In the genomic region with DNA sequence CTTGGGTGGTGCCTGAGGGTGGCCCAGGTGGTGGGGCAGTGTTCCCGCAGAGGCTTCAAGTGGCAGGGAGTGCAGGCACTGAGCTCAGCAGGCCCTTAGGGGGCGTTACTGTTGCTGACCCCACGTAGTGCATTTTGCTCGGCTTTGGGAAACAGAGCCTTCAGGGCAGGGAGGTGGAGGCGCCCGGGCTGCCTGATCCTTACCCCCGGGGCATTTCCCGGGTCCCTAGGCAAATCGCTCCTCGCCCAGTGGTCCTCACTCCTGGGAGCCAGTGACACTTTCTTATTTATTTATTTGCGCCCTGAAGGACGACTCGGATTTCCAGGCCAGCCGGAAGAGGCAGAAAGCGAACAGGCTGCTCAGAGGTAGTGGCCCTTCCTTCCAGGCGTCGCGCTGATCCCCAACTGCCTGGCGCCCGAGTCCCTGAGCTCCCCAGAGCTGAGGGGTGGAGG, we compare ENCODE assay signal across 15 cellular contexts. TPM values are rescaled to one million over a fixed set of nuclear protein-coding genes. Genes with fewer than 3 reads are reported as not detected.
DNase-seq lines count a peak whose midpoint lies in the region; ATAC-seq, FAIRE-seq and TF ChIP-seq lines count a peak whose summit lies in the region.
"Had no signal": no experiment of that assay in that cellular context is flagged by ENCODE, and none has a peak within 500 bp of the region (broad histone marks: within the 10 kb centered on the region; RNA-seq: fewer than 3 reads in every experiment).

No MANE protein-coding gene starts in this region.

- H3K79me2 ChIP-seq in HepG2 (ENCODE audit: insufficient read depth, low read length), result no peaks in the 10 kb centered on the region
- H3K79me2 ChIP-seq in OCI-LY1 (ENCODE audit: insufficient read depth, low read length), result no peaks in the 10 kb centered on the region

- peaks cover 2% of the 10 kb centered on the region for H3K9me3 Mint-ChIP-seq in glutamatergic neuron (ENCODE audit: unreplicated experiment)

- TF ChIP-seq CTCF in HepG2 (CRISPR knock-in tag; IDR thresholded peaks at IDR 0.05) (no peak), right lobe of liver (IDR thresholded peaks at IDR 0.05) (no peak), OCI-LY1 (IDR thresholded peaks at IDR 0.05; ENCODE audit: low read length) (peak; percentile 11; the same call in 1 of the 2 replicates), glutamatergic neuron (IDR thresholded peaks at IDR 0.05; ENCODE audit: partially characterized antibody, unreplicated experiment) (peak; percentile 56), gastroesophageal sphincter (IDR thresholded peaks at IDR 0.05) (no peak)

- in situ Hi-C loops in HepG2 (cut with HindIII; ENCODE audit: extremely low pct_ligation_motif_present, low pct_unique_long_range_greater_than_20kb), result no loop called here

- DNase-seq in HepG2 (ENCODE audit: low spot score) (no peak), right lobe of liver (no peak), glutamatergic neuron (peak; percentile 56), NCI-H2081 treated with DMSO at 0.1 percent for 48 hours (lab: John Stamatoyannopoulos, UW) (no peak), Ammon's horn (ENCODE audit: low spot score) (no peak)
- DNase-seq: activated CD4-positive, alpha-beta T cell treated with anti-CD3 and anti-CD28 coated beads, Interleukin-2, amount 50 U/mL, for 1 hour; hypothalamus; naive thymus-derived CD8-positive, alpha-beta T cell; SIG-M5 had no signal

- H2AFZ ChIP-seq in HepG2 (ENCODE audit: low read length) (no peak overlapping the region), OCI-LY1 (ENCODE audit: low read length) (no peak overlapping the region)

- no peaks in the 10 kb centered on the region for H3K9me2 ChIP-seq in OCI-LY1 (ENCODE audit: low read depth, low read length)

- H3K27me3 Mint-ChIP-seq in glutamatergic neuron (ENCODE audit: unreplicated experiment), result peaks cover 19% of the 10 kb centered on the region

- H3K36me3 ChIP-seq in HepG2 (replicated peaks in 1 of 2; ENCODE audit: control insufficient read depth in 1 of 2, insufficient read depth in 2 of 2, low read length in 2 of 2), result no peaks in the 10 kb centered on the region
- no peaks in the 10 kb centered on the region for H3K36me3 ChIP-seq in right lobe of liver
- no peaks in the 10 kb centered on the region for H3K36me3 ChIP-seq in OCI-LY1 (ENCODE audit: insufficient read depth, low read length)
- no peaks in the 10 kb centered on the region for H3K36me3 ChIP-seq in gastroesophageal sphincter

- H3K9me3 ChIP-seq in HepG2 (ENCODE audit: low read length), result no peaks in the 10 kb centered on the region
- H3K9me3 ChIP-seq in right lobe of liver, result no peaks in the 10 kb centered on the region
- no peaks in the 10 kb centered on the region for H3K9me3 ChIP-seq in OCI-LY1 (ENCODE audit: low read length)
- no peaks in the 10 kb centered on the region for H3K9me3 ChIP-seq in gastroesophageal sphincter

- 53% methylated on average over 10 of the region's 20 CpGs for WGBS in HepG2 (ENCODE audit: low lambda C conversion rate)
- WGBS in right lobe of liver (ENCODE audit: insufficient coverage, low coverage, low lambda C conversion rate, missing lambda C conversion rate), result 0% methylated on average over 12 of the region's 20 CpGs
- WGBS in gastroesophageal sphincter (ENCODE audit: low coverage in 1 of 2), 2 donors, result 4 to 6% methylated on average over 7 to 8 of the region's 20 CpGs

- POLR2A ChIA-PET in HepG2 (lab: Yijun Ruan, JAX), result no interaction called here

- intact Hi-C loops in HepG2 (cut with micrococcal nuclease; ENCODE audit: unreplicated experiment) (no loop called here), right lobe of liver (cut with DNase I) (no loop called here)

- H3K4me1 Mint-ChIP-seq in glutamatergic neuron (ENCODE audit: low read depth, unreplicated experiment), result peaks cover 16% of the 10 kb centered on the region

- CTCF ChIA-PET in HepG2 (lab: Yijun Ruan, JAX; ENCODE audit: low intra/inter-chr PET ratio, low total read pairs), result no interaction called here

- H3K9ac ChIP-seq in HepG2 (ENCODE audit: insufficient read depth, low read depth, low read length) (no peak overlapping the region), OCI-LY1 (ENCODE audit: low read length) (no peak overlapping the region)

- H4K20me1 ChIP-seq in HepG2 (ENCODE audit: insufficient read depth, low read length) (no peaks in the 10 kb centered on the region), OCI-LY1 (ENCODE audit: insufficient read depth, low read length) (no peaks in the 10 kb centered on the region)

- H3K36me3 Mint-ChIP-seq in glutamatergic neuron (ENCODE audit: unreplicated experiment), result no peaks in the 10 kb centered on the region

- H3K4me3 ChIP-seq in HepG2 (replicated peaks in 1 of 3; ENCODE audit: insufficient read depth in 1 of 3, low read depth in 2 of 3, low read length in 3 of 3) (no peak overlapping the region), right lobe of liver (no peak overlapping the region), OCI-LY1 (ENCODE audit: low read depth, low read length, poor library complexity, severe bottlenecking) (no peak overlapping the region), gastroesophageal sphincter (no peak overlapping the region)

- no TSS peak for BruUV-seq in HepG2 (replicated peaks; lab: Mats Ljungman, UMichigan)

- H3K4me3 Mint-ChIP-seq in glutamatergic neuron (ENCODE audit: unreplicated experiment), result peak overlapping the region; percentile 17

- H3K4me1 ChIP-seq in HepG2 (ENCODE audit: insufficient read depth, low read length) (peaks cover 11% of the 10 kb centered on the region), right lobe of liver (peaks cover 0 to 4% (median 0%) of the 10 kb centered on the region in 4 donors), OCI-LY1 (ENCODE audit: insufficient read depth, low read length, severe bottlenecking) (no peaks in the 10 kb centered on the region), gastroesophageal sphincter (peaks cover 0 to 28% (median 4%) of the 10 kb centered on the region in 3 donors)

- no peak for FAIRE-seq in HepG2 (lab: Jason Lieb, UNC)
- FAIRE-seq: endometrium, GM12891 had no signal

- TF ChIP-seq RAD21 in HepG2 (CRISPR knock-in tag; IDR thresholded peaks at IDR 0.05), result no peak

- TF ChIP-seq EP300 in HepG2 (IDR thresholded peaks at IDR 0.05; ENCODE audit: low read depth in 2 of 2, low read length in 2 of 2), result no peak
- no peak for TF ChIP-seq EP300 in HepG2 (CRISPR knock-in tag; IDR thresholded peaks at IDR 0.05; ENCODE audit: borderline replicate concordance)
- no peak for TF ChIP-seq EP300 in gastroesophageal sphincter (IDR thresholded peaks at IDR 0.05)

- no peaks in the 10 kb centered on the region for H3F3A ChIP-seq in OCI-LY1 (ENCODE audit: insufficient read depth, low read length)

- H3K27ac ChIP-seq in HepG2 (ENCODE audit: extremely low read length, insufficient read depth, low read length) (no peak overlapping the region), right lobe of liver (no peak overlapping the region), OCI-LY1 (ENCODE audit: low read depth, low read length, poor library complexity, severe bottlenecking) (no peak overlapping the region), gastroesophageal sphincter (no peak overlapping the region)
- H3K27ac ChIP-seq: C4-2B had no signal

- TF ChIP-seq POLR2A in HepG2 (IDR thresholded peaks at IDR 0.05; ENCODE audit: insufficient read depth in 1 of 2, low read depth in 2 of 2, low read length in 2 of 2) (no peak), right lobe of liver (IDR thresholded peaks at IDR 0.05) (no peak), gastroesophageal sphincter (IDR thresholded peaks at IDR 0.05) (no peak)

- H3K4me2 ChIP-seq in HepG2 (ENCODE audit: low read depth, low read length), result no peak overlapping the region
- no peak overlapping the region for H3K4me2 ChIP-seq in OCI-LY1 (ENCODE audit: low read length)

- peaks cover 10 to 58% of the 10 kb centered on the region in 2 experiments for H3K27me3 ChIP-seq in HepG2 (ENCODE audit: control insufficient read depth in 1 of 2, insufficient read depth in 2 of 2, low read length in 2 of 2)
- H3K27me3 ChIP-seq in right lobe of liver, result peaks cover 34 to 52% of the 10 kb centered on the region in 2 donors
- no peaks in the 10 kb centered on the region for H3K27me3 ChIP-seq in OCI-LY1 (ENCODE audit: insufficient read depth, low read length)
- H3K27me3 ChIP-seq in gastroesophageal sphincter, result peaks cover 99% of the 10 kb centered on the region

- no peak overlapping the region for H3K27ac Mint-ChIP-seq in glutamatergic neuron (ENCODE audit: unreplicated experiment)

- ATAC-seq in HepG2, result peak; percentile 73
- no peak for ATAC-seq in right lobe of liver
- ATAC-seq in gastroesophageal sphincter, result no peak
- no peak for ATAC-seq in GM19023 (IDR thresholded peaks at IDR 0.05; ENCODE audit: unreplicated experiment)
- ATAC-seq: naive thymus-derived CD8-positive, alpha-beta T cell had no signal

TF ChIP-seq in HepG2, 621 proteins besides CTCF, POLR2A, EP300 and RAD21 (continues in another document):
- 0 out of 2 replicates have a peak, but pooled peaks have one; percentile 9 for TF ChIP-seq STAG1 (CRISPR knock-in tag; IDR thresholded peaks at IDR 0.05)

RNA-seq across cellular contexts. Expression of a gene that starts 10.1 kb away (rescaled TPM):
- not detected in 2 replicates for total RNA-seq in HepG2 (2016; rRNA removed; fragmentation: Illumina TruSeq; extraction: Trizol)
- not detected in 2 replicates for total RNA-seq in HepG2 (2016; cell fraction: cytosol; rRNA removed; fragmentation: Illumina TruSeq; extraction: Trizol; ENCODE audit: low read depth)
- total RNA-seq in HepG2 (2016; cell fraction: insoluble cytoplasmic fraction; rRNA removed; fragmentation: Illumina TruSeq; extraction: Trizol), result not detected in 2 replicates
- not detected in 2 replicates for total RNA-seq in HepG2 (2016; cell fraction: membrane; rRNA removed; fragmentation: Illumina TruSeq; extraction: Trizol)
- total RNA-seq in HepG2 (2016; cell fraction: nucleus; rRNA removed; fragmentation: Illumina TruSeq; extraction: Trizol), result not detected in 2 replicates
- polyA plus RNA-seq in HepG2 (2011; rRNA removed), result not detected in 2 replicates
- not detected in 2 replicates for polyA plus RNA-seq in HepG2 (2011; cell fraction: cytosol; rRNA removed)
- not detected in 2 replicates for polyA plus RNA-seq in HepG2 (2011; cell fraction: nucleus; rRNA removed)
- polyA plus RNA-seq in HepG2 (2012), result not detected in 2 replicates
- polyA plus RNA-seq in HepG2 (2016; cell fraction: cytosol; fragmentation: Illumina TruSeq; extraction: Trizol; ENCODE audit: low read depth), result not detected in 2 replicates
- polyA plus RNA-seq in HepG2 (2016; cell fraction: insoluble cytoplasmic fraction; fragmentation: Illumina TruSeq; extraction: Trizol; ENCODE audit: low read depth), result not detected in 2 replicates
- not detected in 2 replicates for polyA plus RNA-seq in HepG2 (2016; cell fraction: membrane; fragmentation: Illumina TruSeq; extraction: Trizol; ENCODE audit: low read depth)
- polyA plus RNA-seq in HepG2 (2016; cell fraction: nucleus; fragmentation: Illumina TruSeq; extraction: Trizol; ENCODE audit: insufficient read depth, low read depth), result not detected in 2 replicates
- not detected in 2 replicates for polyA minus RNA-seq in HepG2 (2011; rRNA and poly(A)+ RNA removed; ENCODE audit: low replicate concordance)
- not detected in 2 replicates for polyA minus RNA-seq in HepG2 (2011; cell fraction: cytosol; rRNA and poly(A)+ RNA removed)
- polyA minus RNA-seq in HepG2 (2011; cell fraction: nucleus; rRNA and poly(A)+ RNA removed), result not detected in 2 replicates
- not detected for total RNA-seq in right lobe of liver
- not detected for total RNA-seq in glutamatergic neuron (ENCODE audit: unreplicated experiment)
- not detected for total RNA-seq in gastroesophageal sphincter

Comparison
In these comparisons a context has a peak if more than half of its experiments do, and no peak if none do; other contexts are left out.
1. CTCF ChIP-seq: peak in OCI-LY1 (single experiment) and glutamatergic neuron (single experiment); none in HepG2 (single experiment), right lobe of liver (0 of 4) and gastroesophageal sphincter (0 of 4).